ENCODE assay signal across 8 cellular contexts in genomic region chr10:104120903-104121484, GRCh38. TPM values are rescaled to one million over a fixed set of nuclear protein-coding genes. Genes with fewer than 3 reads are reported as not detected.
DNase-seq lines count a peak whose midpoint lies in the region; ATAC-seq, FAIRE-seq and TF ChIP-seq lines count a peak whose summit lies in the region.

No MANE protein-coding gene starts in this region.

- H3K27me3 ChIP-seq in bronchial epithelial cell (ENCODE audit: control insufficient read depth, insufficient read depth, low read length) (no peaks in the 10 kb centered on the region), small intestine (ENCODE audit: control insufficient read depth in 2 of 2, insufficient read depth in 2 of 2, low read length in 2 of 2) (no peaks in the 10 kb centered on the region)

- H3K4me3 ChIP-seq in WI38 (ENCODE audit: low read depth, low read length) (peak overlapping the region; percentile 84), bronchial epithelial cell (ENCODE audit: low read depth, low read length) (peak overlapping the region; percentile 60), small intestine (ENCODE audit: low read depth in 1 of 2, low read length in 2 of 2) (peak overlapping the region; percentile 46 to 59)

- H3K4me1 ChIP-seq in small intestine (ENCODE audit: control insufficient read depth in 2 of 2, insufficient read depth in 1 of 2, low read depth in 1 of 2, low read length in 1 of 2) = peaks cover 0 to 3% of the 10 kb centered on the region in 2 donors

- FAIRE-seq in bronchial epithelial cell (lab: Jason Lieb, UNC) = no peak
- no peak for FAIRE-seq in small intestine (lab: Jason Lieb, UNC)

- ATAC-seq in HG02798 (IDR thresholded peaks at IDR 0.05; ENCODE audit: poor library complexity, unreplicated experiment) = peak; percentile 31
- no peak for ATAC-seq in GM18505 (IDR thresholded peaks at IDR 0.05; ENCODE audit: unreplicated experiment)

- peak; percentile 83 for DNase-seq in GM03348 (ENCODE audit: low spot score)
- DNase-seq in NCI-H1694 treated with DMSO at 0.1 percent for 48 hours (lab: John Stamatoyannopoulos, UW) = peak; percentile 27
- peak; percentile 99 for DNase-seq in bronchial epithelial cell (ENCODE audit: low read depth)
- DNase-seq in iPS-NIHi7 (ENCODE audit: extremely low spot score) = peak; percentile 57
- peak; percentile 93 for DNase-seq in small intestine

- no peak for TF ChIP-seq POLR2A in GM18505 (IDR thresholded peaks at IDR 0.05; ENCODE audit: borderline replicate concordance, extremely low read depth, insufficient read depth, insufficient read length)

- no peaks in the 10 kb centered on the region for H3K36me3 ChIP-seq in bronchial epithelial cell (ENCODE audit: control insufficient read depth, insufficient read depth, low read length)
- no peaks in the 10 kb centered on the region for H3K36me3 ChIP-seq in small intestine (ENCODE audit: control insufficient read depth in 2 of 2, insufficient read depth in 2 of 2, low read length in 2 of 2)

- H3K9me3 ChIP-seq in small intestine (ENCODE audit: control insufficient read depth, low read depth) = no peaks in the 10 kb centered on the region

- H3K27ac ChIP-seq in small intestine (ENCODE audit: low read depth in 1 of 2, low read length in 1 of 2) = peak overlapping the region; percentile 99 to 100

- WGBS in small intestine, 3 donors = 0 to 1% (median 0%) methylated on average over 28 of the region's 28 CpGs

- no peak for TF ChIP-seq CTCF in WI38 (IDR thresholded peaks at IDR 0.05; ENCODE audit: low read depth, low read length)
- TF ChIP-seq CTCF in bronchial epithelial cell (IDR thresholded peaks at IDR 0.05; ENCODE audit: insufficient read depth, low read length, severe bottlenecking) = no peak

RNA-seq across cellular contexts. Expression of gene SFR1, which starts 1.0 kb away (rescaled TPM):
- 3.2 and 4.1 TPM in 2 replicates for total RNA-seq in bronchial epithelial cell
- 1 to 10 TPM; 3.1 to 7.8 (median 7.0) TPM for polyA plus RNA-seq in small intestine

RNA-seq across cellular contexts. Expression of gene COL17A1, which starts 35.3 kb away (rescaled TPM):
- total RNA-seq in bronchial epithelial cell = 594 and 626 TPM in 2 replicates
- 10 to 100 TPM; 13.9 to 78.1 (median 57.0) TPM for polyA plus RNA-seq in small intestine

Comparison
In these comparisons a context has a peak if more than half of its experiments do, and no peak if none do; other contexts are left out.
1. DNase-seq: peak in every context shown above with its lines; median percentile 99 in bronchial epithelial cell; 93 in small intestine; 83 in GM03348; 57 in iPS-NIHi7; 27 in NCI-H1694 treated with DMSO at 0.1 percent for 48 hours.